Comparison of ENCODE assay signal across 16 cellular contexts in the genomic region with DNA sequence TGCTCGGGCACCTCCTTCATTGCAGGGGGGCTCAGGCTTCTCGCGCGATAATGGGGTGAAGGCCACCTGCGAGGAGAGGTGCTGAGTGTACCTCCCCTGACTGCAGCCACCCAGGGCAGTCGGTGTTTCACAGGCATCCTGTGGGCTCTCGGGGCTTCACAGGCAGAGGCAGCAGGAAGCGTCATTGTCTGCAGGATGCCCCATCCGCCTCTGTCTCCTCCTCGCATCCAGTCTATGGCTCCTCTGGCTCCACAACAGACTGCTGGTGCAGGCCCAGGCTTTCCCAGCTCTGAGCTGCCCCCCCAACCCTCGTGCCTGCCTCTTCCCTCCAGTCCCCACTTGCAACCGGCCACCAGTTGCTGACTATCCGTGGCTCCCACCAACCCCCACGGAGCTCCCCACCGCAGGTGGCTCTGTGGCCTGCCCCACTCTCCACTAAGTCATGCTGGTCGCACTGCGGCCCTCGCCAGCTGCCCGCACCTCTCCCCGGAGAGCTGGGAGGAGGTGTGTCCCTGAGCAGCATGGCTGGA. TPM values are rescaled to one million over a fixed set of nuclear protein-coding genes. Genes with fewer than 3 reads are reported as not detected.
DNase-seq lines count a peak whose midpoint lies in the region; ATAC-seq and FAIRE-seq lines count a peak whose summit lies in the region.
"Had no signal": no experiment of that assay in that cellular context is flagged by ENCODE, and none has a peak within 500 bp of the region (broad histone marks: within the 10 kb centered on the region; RNA-seq: fewer than 3 reads in every experiment).

No MANE protein-coding gene starts in this region.

- POLR2A ChIA-PET in activated CD4-positive, alpha-beta T cell treated with anti-CD3 and anti-CD28 coated beads for 36 hours (lab: Charles Lee), result no interaction called here

- no peaks in the 10 kb centered on the region for H3K4me1 Mint-ChIP-seq in activated CD4-positive, alpha-beta T cell treated with anti-CD3 and anti-CD28 coated beads for 36 hours
- H3K4me1 Mint-ChIP-seq in activated T-cell treated with anti-CD3 and anti-CD28 coated beads, Interleukin-2, amount 50 U/mL, for 4 hours (ENCODE audit: low read depth), result no peaks in the 10 kb centered on the region
- H3K4me1 Mint-ChIP-seq: activated naive CD4-positive, alpha-beta T cell treated with anti-CD3 and anti-CD28 coated beads, Interleukin-2, amount 50 U/mL, for 24 hours; central memory CD8-positive, alpha-beta T cell had no signal

- CTCF ChIA-PET in activated CD4-positive, alpha-beta T cell treated with anti-CD3 and anti-CD28 coated beads for 36 hours (lab: Charles Lee), result no interaction called here

- no peak for FAIRE-seq in GM19239 (lab: Jason Lieb, UNC)
- FAIRE-seq: islet of Langerhans had no signal

- H3K4me3 Mint-ChIP-seq in activated CD4-positive, alpha-beta T cell treated with anti-CD3 and anti-CD28 coated beads for 36 hours, result no peak overlapping the region
- no peak overlapping the region for H3K4me3 Mint-ChIP-seq in activated T-cell treated with anti-CD3 and anti-CD28 coated beads, Interleukin-2, amount 50 U/mL, for 4 hours
- H3K4me3 Mint-ChIP-seq: activated naive CD4-positive, alpha-beta T cell treated with anti-CD3 and anti-CD28 coated beads, Interleukin-2, amount 50 U/mL, for 24 hours; CD8-positive, alpha-beta T cell; central memory CD8-positive, alpha-beta T cell had no signal

- no peaks in the 10 kb centered on the region for H3K9me3 Mint-ChIP-seq in activated CD4-positive, alpha-beta T cell treated with anti-CD3 and anti-CD28 coated beads for 36 hours (ENCODE audit: low read depth)
- H3K9me3 Mint-ChIP-seq in activated T-cell treated with anti-CD3 and anti-CD28 coated beads, Interleukin-2, amount 50 U/mL, for 4 hours, result no peaks in the 10 kb centered on the region
- H3K9me3 Mint-ChIP-seq: activated naive CD4-positive, alpha-beta T cell treated with anti-CD3 and anti-CD28 coated beads, Interleukin-2, amount 50 U/mL, for 24 hours; CD8-positive, alpha-beta T cell; central memory CD8-positive, alpha-beta T cell had no signal

- no peak for ATAC-seq in activated CD4-positive, alpha-beta T cell treated with anti-CD3 and anti-CD28 coated beads for 36 hours
- no peak for ATAC-seq in activated T-cell treated with anti-CD3 and anti-CD28 coated beads, Interleukin-2, amount 50 U/mL, for 4 hours
- ATAC-seq: CD8-positive, alpha-beta T cell; gastrocnemius medialis had no signal

- no peak overlapping the region for H3K27ac Mint-ChIP-seq in activated CD4-positive, alpha-beta T cell treated with anti-CD3 and anti-CD28 coated beads for 36 hours
- H3K27ac Mint-ChIP-seq: activated naive CD4-positive, alpha-beta T cell treated with anti-CD3 and anti-CD28 coated beads, Interleukin-2, amount 50 U/mL, for 24 hours; CD8-positive, alpha-beta T cell had no signal

- no peaks in the 10 kb centered on the region for H3K36me3 Mint-ChIP-seq in activated CD4-positive, alpha-beta T cell treated with anti-CD3 and anti-CD28 coated beads for 36 hours (ENCODE audit: low read depth)
- H3K36me3 Mint-ChIP-seq in activated T-cell treated with anti-CD3 and anti-CD28 coated beads, Interleukin-2, amount 50 U/mL, for 4 hours (ENCODE audit: insufficient read depth), result no peaks in the 10 kb centered on the region
- H3K36me3 Mint-ChIP-seq: activated naive CD4-positive, alpha-beta T cell treated with anti-CD3 and anti-CD28 coated beads, Interleukin-2, amount 50 U/mL, for 24 hours; CD8-positive, alpha-beta T cell had no signal

- intact Hi-C loops in activated CD4-positive, alpha-beta T cell treated with anti-CD3 and anti-CD28 coated beads for 36 hours (cut with DNase I, micrococcal nuclease), result no loop called here

- peaks cover 9% of the 10 kb centered on the region for H3K27me3 Mint-ChIP-seq in activated CD4-positive, alpha-beta T cell treated with anti-CD3 and anti-CD28 coated beads for 36 hours
- peaks cover 22% of the 10 kb centered on the region for H3K27me3 Mint-ChIP-seq in activated T-cell treated with anti-CD3 and anti-CD28 coated beads, Interleukin-2, amount 50 U/mL, for 4 hours (ENCODE audit: low read depth)

- peak; percentile 2 for DNase-seq in activated CD4-positive, alpha-beta T cell treated with anti-CD3 and anti-CD28 coated beads for 36 hours
- DNase-seq in activated CD4-positive, alpha-beta T cell treated with anti-CD3 and anti-CD28 coated beads for 48 hours, result no peak
- DNase-seq in activated T-cell treated with anti-CD3 and anti-CD28 coated beads, Interleukin-2, amount 50 U/mL, for 4 hours, result peak; percentile 2
- DNase-seq in islet precursor cell, result peak; percentile 48
- peak; percentile 17 for DNase-seq in stimulated activated CD8-positive, alpha-beta memory T cell treated with anti-CD3 and anti-CD28 coated beads, Interleukin-4, amount 100 ng/mL, for 48 hours
- no peak for DNase-seq in LoVo (ENCODE audit: low spot score)
- DNase-seq in NCI-H2227 (lab: John Stamatoyannopoulos, UW; ENCODE audit: unreplicated experiment), result no peak
- no peak for DNase-seq in GM19239 (ENCODE audit: insufficient read length, low spot score)
- DNase-seq: activated CD4-positive, alpha-beta T cell treated with anti-CD3 and anti-CD28 coated beads, Interleukin-2, amount 50 U/mL, for 1 hour; MG63; NCI-H2081 had no signal

RNA-seq across cellular contexts. Expression of a gene that starts 36.5 kb away (rescaled TPM):
- total RNA-seq in activated CD4-positive, alpha-beta T cell treated with anti-CD3 and anti-CD28 coated beads for 36 hours, result 1 to 10 TPM; 1.1 to 1.8 TPM
- 1 to 10 TPM in 2 of 3 donors, under 1 TPM in 1; 0.33 to 1.8 (median 1.6) TPM for total RNA-seq in activated T-cell treated with anti-CD3 and anti-CD28 coated beads, Interleukin-2, amount 50 U/mL, for 4 hours
- total RNA-seq: CD8-positive, alpha-beta T cell had no signal

Comparison
In these comparisons a context has a peak if more than half of its experiments do, and no peak if none do; other contexts are left out.
1. DNase-seq: peak in activated CD4-positive, alpha-beta T cell treated with anti-CD3 and anti-CD28 coated beads for 36 hours (single experiment), activated T-cell treated with anti-CD3 and anti-CD28 coated beads, Interleukin-2, amount 50 U/mL, for 4 hours (single experiment), islet precursor cell (single experiment) and stimulated activated CD8-positive, alpha-beta memory T cell treated with anti-CD3 and anti-CD28 coated beads, Interleukin-4, amount 100 ng/mL, for 48 hours (single experiment); none in activated CD4-positive, alpha-beta T cell treated with anti-CD3 and anti-CD28 coated beads for 48 hours (single experiment), LoVo (single experiment), NCI-H2227 (single experiment) and GM19239 (single experiment).